2 cellular contexts compared by ENCODE assay signal in genomic region chr3:9727041-9727595, GRCh38.
TF ChIP-seq lines count a peak whose summit lies in the region.

No MANE protein-coding gene starts in this region.

TF ChIP-seq in SK-N-SH, 30 proteins besides CTCF, POLR2A, EP300 and RAD21:
- TF ChIP-seq USF1 (IDR thresholded peaks at IDR 0.05; ENCODE audit: borderline replicate concordance, low read depth) (no peak), CHD2 (IDR thresholded peaks at IDR 0.05; ENCODE audit: low read length, partially characterized antibody) (no peak), NFIC (IDR thresholded peaks at IDR 0.05; ENCODE audit: borderline replicate concordance) (no peak), GABPA (IDR thresholded peaks at IDR 0.05; ENCODE audit: low read depth) (no peak), RCOR1 (IDR thresholded peaks at IDR 0.05; ENCODE audit: low read length) (no peak), FOXM1 (IDR thresholded peaks at IDR 0.05; ENCODE audit: low read depth) (no peak), TEAD4 (IDR thresholded peaks at IDR 0.05; ENCODE audit: borderline replicate concordance, insufficient read depth) (no peak), TAF1 (IDR thresholded peaks at IDR 0.05; ENCODE audit: borderline replicate concordance, low read depth, low read length) (no peak), MXI1 (IDR thresholded peaks at IDR 0.05; ENCODE audit: low read depth, low read length) (no peak), TCF12 (IDR thresholded peaks at IDR 0.05) (no peak), RFX5 (IDR thresholded peaks at IDR 0.05; ENCODE audit: low read length) (no peak), USF2 (IDR thresholded peaks at IDR 0.05; ENCODE audit: borderline replicate concordance, low read depth, low read length) (no peak), IRF3 (IDR thresholded peaks at IDR 0.05; ENCODE audit: low read depth, low read length) (no peak), GATA2 (CRISPR knock-in tag; IDR thresholded peaks at IDR 0.05) (no peak), SMC3 (IDR thresholded peaks at IDR 0.05; ENCODE audit: low read depth, low read length) (no peak)
- TF ChIP-seq, protein P1, sequence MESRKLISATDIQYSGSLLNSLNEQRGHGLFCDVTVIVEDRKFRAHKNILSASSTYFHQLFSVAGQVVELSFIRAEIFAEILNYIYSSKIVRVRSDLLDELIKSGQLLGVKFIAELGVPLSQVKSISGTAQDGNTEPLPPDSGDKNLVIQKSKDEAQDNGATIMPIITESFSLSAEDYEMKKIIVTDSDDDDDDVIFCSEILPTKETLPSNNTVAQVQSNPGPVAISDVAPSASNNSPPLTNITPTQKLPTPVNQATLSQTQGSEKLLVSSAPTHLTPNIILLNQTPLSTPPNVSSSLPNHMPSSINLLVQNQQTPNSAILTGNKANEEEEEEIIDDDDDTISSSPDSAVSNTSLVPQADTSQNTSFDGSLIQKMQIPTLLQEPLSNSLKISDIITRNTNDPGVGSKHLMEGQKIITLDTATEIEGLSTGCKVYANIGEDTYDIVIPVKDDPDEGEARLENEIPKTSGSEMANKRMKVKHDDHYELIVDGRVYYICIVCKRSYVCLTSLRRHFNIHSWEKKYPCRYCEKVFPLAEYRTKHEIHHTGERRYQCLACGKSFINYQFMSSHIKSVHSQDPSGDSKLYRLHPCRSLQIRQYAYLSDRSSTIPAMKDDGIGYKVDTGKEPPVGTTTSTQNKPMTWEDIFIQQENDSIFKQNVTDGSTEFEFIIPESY (IDR thresholded peaks at IDR 0.05; ENCODE audit: borderline replicate concordance, low read depth) = no peak

TF ChIP-seq in SK-N-SH treated with all-trans-retinoic acid at 6 μM for 48 hours, 23 proteins besides CTCF, POLR2A, EP300 and RAD21 (continued from another document):
- no peak for TF ChIP-seq PATZ1 (CRISPR knock-in tag; IDR thresholded peaks at IDR 0.05; ENCODE audit: borderline replicate concordance)
- no peak for TF ChIP-seq CSDC2 (CRISPR knock-in tag; IDR thresholded peaks at IDR 0.05)
- no peak for TF ChIP-seq ZC3H10 (CRISPR knock-in tag; IDR thresholded peaks at IDR 0.05)
- no peak for TF ChIP-seq ESRRG (CRISPR knock-in tag; IDR thresholded peaks at IDR 0.05)
- TF ChIP-seq RARB (CRISPR knock-in tag; IDR thresholded peaks at IDR 0.05) = no peak
- TF ChIP-seq BACH2 (CRISPR knock-in tag; IDR thresholded peaks at IDR 0.05; ENCODE audit: borderline replicate concordance) = no peak
- TF ChIP-seq ZFP3 (CRISPR knock-in tag; IDR thresholded peaks at IDR 0.05) = no peak
